In genomic region chr16:79874391-79874790, GRCh38 we compare ENCODE assay signal across 19 cellular contexts.
DNase-seq lines count a peak whose midpoint lies in the region; ATAC-seq and TF ChIP-seq lines count a peak whose summit lies in the region.
"Had no signal": no experiment of that assay in that cellular context is flagged by ENCODE, and none has a peak within 500 bp of the region (broad histone marks: within the 10 kb centered on the region; RNA-seq: fewer than 3 reads in every experiment).

No MANE protein-coding gene starts in this region.

- 71% methylated on average over 5 of the region's 5 CpGs for WGBS in right cardiac atrium
- WGBS in sigmoid colon, 2 donors, result 78 to 83% methylated on average over 5 of the region's 5 CpGs

- no peaks in the 10 kb centered on the region for H3K9me3 ChIP-seq in right cardiac atrium (ENCODE audit: control insufficient read depth, low read length)
- H3K9me3 ChIP-seq in sigmoid colon, result no peaks in the 10 kb centered on the region
- H3K9me3 ChIP-seq: ovary, right lobe of liver had no signal

- DNase-seq in HT-29 (ENCODE audit: low spot score) (peak; percentile 16), epithelial cell of esophagus (ENCODE audit: low read depth) (peak; percentile 92), right cardiac atrium (peak; percentile 39 to 73 (median 66)), sigmoid colon (peak; percentile 75), GF-D8 (lab: John Stamatoyannopoulos, UW) (no peak), D341Med (ENCODE audit: low spot score) (no peak), RKO (ENCODE audit: low spot score) (no peak)
- DNase-seq: activated CD4-positive, alpha-beta T cell treated with anti-CD3 and anti-CD28 coated beads for 1 hour; activated T-cell treated with anti-CD3 and anti-CD28 coated beads, Interleukin-2, amount 50 U/mL, for 1 hour; cortex of kidney; hippocampal formation; natural killer cell; NCI-H1092 treated with DMSO at 0.1 percent for 48 hours; NCI-H2029; NCI-H345; NCI-H82; right lobe of liver; stimulated activated CD4-positive, alpha-beta T cell treated with anti-CD3 and anti-CD28 coated beads, Interleukin-15, amount 100 ng/mL, for 24 hours had no signal

- H3K4me3 ChIP-seq in epithelial cell of esophagus (ENCODE audit: low read length) (no peak overlapping the region), right cardiac atrium (ENCODE audit: low read length) (no peak overlapping the region), sigmoid colon (no peak overlapping the region)
- H3K4me3 ChIP-seq: ovary, right lobe of liver had no signal

- TF ChIP-seq CTCF in epithelial cell of esophagus (IDR thresholded peaks at IDR 0.05; ENCODE audit: insufficient read depth, low read depth, low read length, missing control alignments) (peak; percentile 21), sigmoid colon (IDR thresholded peaks at IDR 0.05) (no peak)

- no peak for TF ChIP-seq EP300 in sigmoid colon (IDR thresholded peaks at IDR 0.05)

- H3K27me3 ChIP-seq in right cardiac atrium (ENCODE audit: control insufficient read depth, insufficient read depth) (no peaks in the 10 kb centered on the region), sigmoid colon (no peaks in the 10 kb centered on the region)
- H3K27me3 ChIP-seq: ovary, right lobe of liver had no signal

- H3K4me1 ChIP-seq in right cardiac atrium (ENCODE audit: control insufficient read depth, insufficient read depth, low read length) (no peaks in the 10 kb centered on the region), sigmoid colon (no peaks in the 10 kb centered on the region)

- peak in 1 of 2 donors; percentile 45 for ATAC-seq in right cardiac atrium
- ATAC-seq: natural killer cell had no signal

- H3K36me3 ChIP-seq in sigmoid colon, result no peaks in the 10 kb centered on the region
- H3K36me3 ChIP-seq: ovary, right lobe of liver had no signal

- TF ChIP-seq POLR2A in sigmoid colon (IDR thresholded peaks at IDR 0.05), result no peak

- intact Hi-C loops in right cardiac atrium (cut with DNase I) (no loop called here), sigmoid colon (cut with DNase I) (no loop called here)

- no peak overlapping the region for H3K27ac ChIP-seq in right cardiac atrium (ENCODE audit: low read length)
- H3K27ac ChIP-seq in sigmoid colon, result no peak overlapping the region
- H3K27ac ChIP-seq: ovary, right lobe of liver had no signal

Comparison
In these comparisons a context has a peak if more than half of its experiments do, and no peak if none do; other contexts are left out.
1. DNase-seq: peak in HT-29 (single experiment), epithelial cell of esophagus (single experiment), right cardiac atrium (3 of 3) and sigmoid colon (single experiment); none in GF-D8 (single experiment), D341Med (single experiment) and RKO (single experiment).